In the genomic region with DNA sequence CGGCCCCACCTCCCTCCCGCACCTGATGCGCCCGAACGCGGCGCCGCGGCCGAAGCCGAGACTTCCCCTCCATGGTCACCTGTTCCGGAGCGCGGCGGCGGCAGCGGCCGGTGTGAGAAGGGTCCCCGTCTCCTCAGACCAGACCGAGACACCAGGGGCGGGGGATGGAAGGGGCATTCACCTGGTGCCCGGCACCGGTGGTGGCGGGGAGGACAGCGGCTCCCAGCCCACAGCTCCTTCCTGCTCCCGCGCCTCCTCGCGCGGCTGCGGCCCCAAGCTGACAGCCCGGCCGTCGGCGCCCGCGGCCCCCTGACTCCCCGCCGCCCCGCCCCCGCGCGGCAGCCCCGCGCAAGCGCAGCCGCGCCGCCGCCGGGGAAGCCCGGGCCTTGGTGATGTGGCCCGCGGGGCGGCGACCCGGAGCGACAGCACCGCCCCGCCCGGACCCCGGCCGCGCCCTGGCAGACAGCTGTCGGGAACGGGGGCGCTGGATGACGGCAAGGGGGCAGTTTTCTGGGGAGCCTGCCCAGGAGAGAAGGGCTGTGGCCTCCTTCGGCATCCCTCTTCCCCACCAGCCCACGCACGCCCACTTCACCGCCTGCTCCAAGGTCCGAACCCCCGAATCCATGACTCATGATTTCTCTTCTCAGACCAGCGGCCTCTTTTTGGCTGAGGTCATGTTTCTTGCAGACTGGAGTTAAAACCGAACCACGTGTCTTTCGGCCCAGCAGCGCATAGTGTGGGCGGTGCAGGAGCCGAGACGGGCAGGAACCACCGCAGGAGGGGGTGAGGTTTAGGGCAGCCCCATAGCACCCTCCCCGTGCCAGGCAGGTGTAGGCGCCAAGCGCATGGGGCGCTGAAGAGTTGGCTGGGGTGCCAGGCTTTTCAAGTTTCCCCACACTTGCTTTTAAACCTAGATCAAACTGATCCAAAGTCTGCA, we compare ENCODE assay signal across 8 cellular contexts. TPM values are rescaled to one million over a fixed set of nuclear protein-coding genes. Genes with fewer than 3 reads are reported as not detected.
A peak's percentile ranks its signal among the peaks of the same experiment; 100 is the strongest.
DNase-seq lines count a peak whose midpoint lies in the region; ATAC-seq and TF ChIP-seq lines count a peak whose summit lies in the region.

A gene with protein sequence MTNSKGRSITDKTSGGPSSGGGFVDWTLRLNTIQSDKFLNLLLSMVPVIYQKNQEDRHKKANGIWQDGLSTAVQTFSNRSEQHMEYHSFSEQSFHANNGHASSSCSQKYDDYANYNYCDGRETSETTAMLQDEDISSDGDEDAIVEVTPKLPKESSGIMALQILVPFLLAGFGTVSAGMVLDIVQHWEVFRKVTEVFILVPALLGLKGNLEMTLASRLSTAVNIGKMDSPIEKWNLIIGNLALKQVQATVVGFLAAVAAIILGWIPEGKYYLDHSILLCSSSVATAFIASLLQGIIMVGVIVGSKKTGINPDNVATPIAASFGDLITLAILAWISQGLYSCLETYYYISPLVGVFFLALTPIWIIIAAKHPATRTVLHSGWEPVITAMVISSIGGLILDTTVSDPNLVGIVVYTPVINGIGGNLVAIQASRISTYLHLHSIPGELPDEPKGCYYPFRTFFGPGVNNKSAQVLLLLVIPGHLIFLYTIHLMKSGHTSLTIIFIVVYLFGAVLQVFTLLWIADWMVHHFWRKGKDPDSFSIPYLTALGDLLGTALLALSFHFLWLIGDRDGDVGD (minus strand): TSS at position 282 of the 937 bp plus-strand sequence. CDS start 29,763 bp downstream, outside the sequence.

- peaks cover 48% of the 10 kb centered on the region for H3K79me2 ChIP-seq in OCI-LY3 (ENCODE audit: low read length)

- peak within 1 kb of the TSS; percentile 94 for H3K4me2 ChIP-seq in OCI-LY3 (ENCODE audit: low read length)

- H4K20me1 ChIP-seq in OCI-LY3 (ENCODE audit: insufficient read depth, low read length): peaks cover 14% of the 10 kb centered on the region; the same call in 1 of the 2 replicates

- H3K4me1 ChIP-seq in OCI-LY3 (ENCODE audit: low read length): peaks cover 35% of the 10 kb centered on the region
- H3K4me1 ChIP-seq in muscle layer of duodenum (ENCODE audit: control insufficient read depth in 1 of 2, insufficient read depth in 2 of 2, low read length in 2 of 2): peaks cover 6 to 9% of the 10 kb centered on the region in 2 donors

- H3K27ac ChIP-seq in OCI-LY3 (ENCODE audit: low read length): peak within 1 kb of the TSS; percentile 87
- peak within 1 kb of the TSS; percentile 75 for H3K27ac ChIP-seq in muscle layer of duodenum (ENCODE audit: low read length)

- peak; percentile 48 for TF ChIP-seq CTCF in OCI-LY3 (IDR thresholded peaks at IDR 0.05; ENCODE audit: low read depth, low read length)

- H3K4me3 ChIP-seq in OCI-LY3 (ENCODE audit: low read length): peak within 1 kb of the TSS; percentile 87
- H3K4me3 ChIP-seq in muscle layer of duodenum (ENCODE audit: low read depth in 1 of 2, low read length in 2 of 2): peak within 1 kb of the TSS; percentile 68 to 71

- no peaks in the 10 kb centered on the region for H3K27me3 ChIP-seq in OCI-LY3 (ENCODE audit: low read depth, low read length)
- no peaks in the 10 kb centered on the region for H3K27me3 ChIP-seq in muscle layer of duodenum (ENCODE audit: low read depth, low read length)

- H2AFZ ChIP-seq in OCI-LY3 (ENCODE audit: low read depth, low read length): peak within 1 kb of the TSS; percentile 79

- ATAC-seq in GM19438 (IDR thresholded peaks at IDR 0.05; ENCODE audit: low read depth, unreplicated experiment) (peak; percentile 78), HG03571 (IDR thresholded peaks at IDR 0.05; ENCODE audit: unreplicated experiment) (peak; percentile 69), esophagus mucosa (peak; percentile 95)

- H3K9me3 ChIP-seq in OCI-LY3 (ENCODE audit: insufficient read depth, low read length) (no peaks in the 10 kb centered on the region), muscle layer of duodenum (ENCODE audit: control insufficient read depth in 1 of 2, low read length in 2 of 2) (no peaks in the 10 kb centered on the region)

- H3K36me3 ChIP-seq in OCI-LY3 (replicated peaks; ENCODE audit: low read depth, low read length): peaks cover 6% of the 10 kb centered on the region
- no peaks in the 10 kb centered on the region for H3K36me3 ChIP-seq in muscle layer of duodenum (ENCODE audit: control insufficient read depth in 1 of 2, insufficient read depth in 2 of 2, low read length in 2 of 2)

- peak; percentile 94 for DNase-seq in Caki2 (ENCODE audit: low read depth)
- DNase-seq in activated T-cell treated with anti-CD3 and anti-CD28 coated beads, Interleukin-2, amount 50 U/mL, for 1 hour: peak; percentile 83
- peak; percentile 45 for DNase-seq in stimulated activated CD8-positive, alpha-beta memory T cell treated with anti-CD3 and anti-CD28 coated beads, Interleukin-7, amount 100 ng/mL, for 24 hours (ENCODE audit: low read depth)

- in situ Hi-C loops in Caki2 (cut with HindIII; ENCODE audit: low pct_unique_long_range_greater_than_20kb, low sequenced_read_pairs): no loop called here

- peak within 1 kb of the TSS; percentile 91 for H3K9ac ChIP-seq in OCI-LY3 (ENCODE audit: low read length)

RNA-seq across cellular contexts. Expression of the gene that starts here (rescaled TPM):
- 29.6 and 46.6 TPM in 2 replicates for total RNA-seq in Caki2 (2014; rRNA removed; shearing (Covaris generic); ENCODE audit: low replicate concordance)
- total RNA-seq in esophagus mucosa: 1.3 TPM

Comparison
In these comparisons a context has a peak if more than half of its experiments do, and no peak if none do; other contexts are left out.
1. Peak in every context shown above with its lines: DNase-seq, ATAC-seq, H3K4me3 ChIP-seq and H3K27ac ChIP-seq.
2. RNA of the gene that starts here (total RNA-seq): 29.6 to 46.6 TPM in Caki2; 1.3 TPM in esophagus mucosa (single experiment); every median in the first group is over 10 times any median in the second.